17 cellular contexts compared by ENCODE assay signal in genomic region chr3:56787258-56787777, GRCh38. TPM values are rescaled to one million over a fixed set of nuclear protein-coding genes. Genes with fewer than 3 reads are reported as not detected.
DNase-seq lines count a peak whose midpoint lies in the region; ATAC-seq, FAIRE-seq and TF ChIP-seq lines count a peak whose summit lies in the region.
"Had no signal": no experiment of that assay in that cellular context is flagged by ENCODE, and none has a peak within 500 bp of the region (broad histone marks: within the 10 kb centered on the region; RNA-seq: fewer than 3 reads in every experiment).

No MANE protein-coding gene starts in this region.

- TF ChIP-seq CTCF in progenitor cell of endocrine pancreas (IDR thresholded peaks at IDR 0.05; ENCODE audit: unreplicated experiment) (no peak), HepG2 (CRISPR knock-in tag; IDR thresholded peaks at IDR 0.05) (no peak)

- FAIRE-seq in HepG2 (lab: Jason Lieb, UNC) = no peak
- FAIRE-seq: A549, GM12878 had no signal

- H3K79me2 ChIP-seq in HepG2 (ENCODE audit: insufficient read depth, low read length) = peaks cover 59% of the 10 kb centered on the region

- H3K36me3 ChIP-seq in KOPT-K1 (ENCODE audit: insufficient read depth, low read length) = 0 out of 2 replicates have a peak, but pooled peaks cover 6% of the 10 kb centered on the region
- peaks cover 0 to 1% of the 10 kb centered on the region in 2 experiments; a peak in 2 of 5 replicates for H3K36me3 ChIP-seq in HepG2 (replicated peaks in 1 of 2; ENCODE audit: control insufficient read depth in 1 of 2, insufficient read depth in 2 of 2, low read length in 2 of 2)
- H3K36me3 ChIP-seq: HAP-1, tibial nerve had no signal

- peak overlapping the region; percentile 87 for H3K27ac ChIP-seq in KOPT-K1 (ENCODE audit: low read depth, low read length, poor library complexity, severe bottlenecking)
- no peak overlapping the region for H3K27ac ChIP-seq in HepG2 (ENCODE audit: extremely low read length, insufficient read depth, low read length)
- H3K27ac ChIP-seq: A549 had no signal

- POLR2A ChIA-PET in HepG2 (lab: Yijun Ruan, JAX) = interaction anchor here (2.6 kb wide), 1 partner anchor 13 kb away, joined by 8 read pairs; no protein-coding TSS in a partner anchor

- no peaks in the 10 kb centered on the region for H3K9me3 ChIP-seq in KOPT-K1 (ENCODE audit: insufficient read depth, low read length, poor library complexity, severe bottlenecking)
- H3K9me3 ChIP-seq in HepG2 (ENCODE audit: low read length) = no peaks in the 10 kb centered on the region
- H3K9me3 ChIP-seq: A549, HAP-1, tibial nerve had no signal

- H3K27ac Mint-ChIP-seq in activated naive CD8-positive, alpha-beta T cell treated with anti-CD3 and anti-CD28 coated beads for 36 hours = peak overlapping the region; percentile 96
- peak overlapping the region; percentile 59 for H3K27ac Mint-ChIP-seq in progenitor cell of endocrine pancreas

- ATAC-seq in HepG2 (no peak), HG02588 (IDR thresholded peaks at IDR 0.05; ENCODE audit: unreplicated experiment) (no peak)
- ATAC-seq: A549 had no signal

- peaks cover 65% of the 10 kb centered on the region for H3K36me3 Mint-ChIP-seq in activated naive CD8-positive, alpha-beta T cell treated with anti-CD3 and anti-CD28 coated beads for 36 hours
- peaks cover 7% of the 10 kb centered on the region for H3K36me3 Mint-ChIP-seq in progenitor cell of endocrine pancreas (ENCODE audit: insufficient read depth)

- H3K4me3 ChIP-seq in HepG2 (replicated peaks in 1 of 3; ENCODE audit: insufficient read depth in 1 of 3, low read depth in 2 of 3, low read length in 3 of 3) = no peak overlapping the region
- H3K4me3 ChIP-seq: A549, GM12878, HAP-1, tibial nerve had no signal

- CTCF ChIA-PET in HepG2 (lab: Yijun Ruan, JAX; ENCODE audit: low intra/inter-chr PET ratio, low total read pairs) = no interaction called here

- no peak overlapping the region for H3K4me2 ChIP-seq in HepG2 (ENCODE audit: low read depth, low read length)
- H3K4me2 ChIP-seq: A549 had no signal

- peaks cover 98% of the 10 kb centered on the region for H3K4me1 Mint-ChIP-seq in activated naive CD8-positive, alpha-beta T cell treated with anti-CD3 and anti-CD28 coated beads for 36 hours
- H3K4me1 Mint-ChIP-seq in progenitor cell of endocrine pancreas (ENCODE audit: low read depth) = peaks cover 74% of the 10 kb centered on the region

- TF ChIP-seq EP300 in HepG2 (IDR thresholded peaks at IDR 0.05; ENCODE audit: low read depth in 2 of 2, low read length in 2 of 2) (no peak), HepG2 (CRISPR knock-in tag; IDR thresholded peaks at IDR 0.05; ENCODE audit: borderline replicate concordance) (no peak)

- no peaks in the 10 kb centered on the region for H4K20me1 ChIP-seq in HepG2 (ENCODE audit: insufficient read depth, low read length)

- no peak overlapping the region for H3K9ac ChIP-seq in HepG2 (ENCODE audit: insufficient read depth, low read depth, low read length)

- H3K9me3 Mint-ChIP-seq in activated naive CD8-positive, alpha-beta T cell treated with anti-CD3 and anti-CD28 coated beads for 36 hours = no peaks in the 10 kb centered on the region
- H3K9me3 Mint-ChIP-seq in progenitor cell of endocrine pancreas (ENCODE audit: low read depth) = no peaks in the 10 kb centered on the region

- H3K27me3 ChIP-seq in HepG2 (ENCODE audit: control insufficient read depth in 1 of 2, insufficient read depth in 2 of 2, low read length in 2 of 2) = no peaks in the 10 kb centered on the region
- H3K27me3 ChIP-seq: tibial nerve had no signal

- BruUV-seq in HepG2 (replicated peaks; lab: Mats Ljungman, UMichigan) = no TSS peak

- H3K27me3 Mint-ChIP-seq in activated naive CD8-positive, alpha-beta T cell treated with anti-CD3 and anti-CD28 coated beads for 36 hours = no peaks in the 10 kb centered on the region
- no peaks in the 10 kb centered on the region for H3K27me3 Mint-ChIP-seq in progenitor cell of endocrine pancreas

- H3K4me3 Mint-ChIP-seq in activated naive CD8-positive, alpha-beta T cell treated with anti-CD3 and anti-CD28 coated beads for 36 hours = peak overlapping the region; percentile 7
- H3K4me3 Mint-ChIP-seq in progenitor cell of endocrine pancreas (ENCODE audit: low read depth) = no peak overlapping the region

- no peak for TF ChIP-seq POLR2A in HepG2 (IDR thresholded peaks at IDR 0.05; ENCODE audit: insufficient read depth in 1 of 2, low read depth in 2 of 2, low read length in 2 of 2)

- in situ Hi-C loops in HepG2 (cut with HindIII; ENCODE audit: extremely low pct_ligation_motif_present, low pct_unique_long_range_greater_than_20kb) = no loop called here

- H3K4me1 ChIP-seq in HepG2 (ENCODE audit: insufficient read depth, low read length) = peaks cover 73% of the 10 kb centered on the region

- intact Hi-C loops in HepG2 (cut with micrococcal nuclease; ENCODE audit: unreplicated experiment) = no loop called here

- no peak overlapping the region for H2AFZ ChIP-seq in HepG2 (ENCODE audit: low read length)

- 90% methylated on average over 9 of the region's 9 CpGs for WGBS in HepG2 (ENCODE audit: low lambda C conversion rate)

- no peak for TF ChIP-seq RAD21 in HepG2 (CRISPR knock-in tag; IDR thresholded peaks at IDR 0.05)

- DNase-seq in NCI-H1417 (lab: John Stamatoyannopoulos, UW) = peak; percentile 10 to 69 (median 26)
- no peak for DNase-seq in NCI-H1417 treated with DMSO at 0.1 percent for 48 hours (lab: John Stamatoyannopoulos, UW)
- DNase-seq in activated naive CD8-positive, alpha-beta T cell treated with anti-CD3 and anti-CD28 coated beads for 36 hours = no peak
- DNase-seq in progenitor cell of endocrine pancreas (ENCODE audit: low spot score, unreplicated experiment) = no peak
- DNase-seq in HepG2 (ENCODE audit: low spot score) = no peak
- no peak for DNase-seq in iPS-NIHi7 (ENCODE audit: extremely low spot score)
- DNase-seq: caudate nucleus, DMS153, midbrain, NCI-H2029, RPMI8226 had no signal

TF ChIP-seq in HepG2, 621 proteins besides CTCF, POLR2A, EP300 and RAD21 (continues in another document):
- TF ChIP-seq ZNF432 (CRISPR knock-in tag; IDR thresholded peaks at IDR 0.05; ENCODE audit: borderline replicate concordance) (no peak), MLX (CRISPR knock-in tag; IDR thresholded peaks at IDR 0.05) (no peak), ZNF20 (CRISPR knock-in tag; IDR thresholded peaks at IDR 0.05) (no peak), SIX4 (CRISPR knock-in tag; IDR thresholded peaks at IDR 0.05) (no peak), SRSF9 (IDR thresholded peaks at IDR 0.05; ENCODE audit: borderline replicate concordance, insufficient read depth, low read depth, low read length, poor library complexity, severe bottlenecking) (no peak), ZSCAN31 (CRISPR knock-in tag; IDR thresholded peaks at IDR 0.05; ENCODE audit: low read depth) (no peak)
- TF ChIP-seq, protein P1, sequence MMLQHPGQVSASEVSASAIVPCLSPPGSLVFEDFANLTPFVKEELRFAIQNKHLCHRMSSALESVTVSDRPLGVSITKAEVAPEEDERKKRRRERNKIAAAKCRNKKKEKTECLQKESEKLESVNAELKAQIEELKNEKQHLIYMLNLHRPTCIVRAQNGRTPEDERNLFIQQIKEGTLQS (CRISPR knock-in tag; IDR thresholded peaks at IDR 0.05) = no peak

RNA-seq across cellular contexts. Expression of gene ARHGEF3, which starts 14.4 kb away (rescaled TPM):
- total RNA-seq in activated naive CD8-positive, alpha-beta T cell treated with anti-CD3 and anti-CD28 coated beads for 36 hours = 10 to 100 TPM; 81.2 to 88.2 TPM
- total RNA-seq in progenitor cell of endocrine pancreas (60.4 and 72.2 TPM in 2 replicates), HepG2 (2016; rRNA removed; fragmentation: Illumina TruSeq; extraction: Trizol) (23.1 and 32.8 TPM in 2 replicates)
- total RNA-seq in HepG2 (2016; cell fraction: cytosol; rRNA removed; fragmentation: Illumina TruSeq; extraction: Trizol; ENCODE audit: low read depth) = 4.0 TPM in 2 replicates
- total RNA-seq in HepG2 (2016; cell fraction: insoluble cytoplasmic fraction; rRNA removed; fragmentation: Illumina TruSeq; extraction: Trizol) = 21.8 and 28.1 TPM in 2 replicates
- total RNA-seq in HepG2 (2016; cell fraction: membrane; rRNA removed; fragmentation: Illumina TruSeq; extraction: Trizol) = 17.0 and 18.1 TPM in 2 replicates
- total RNA-seq in HepG2 (2016; cell fraction: nucleus; rRNA removed; fragmentation: Illumina TruSeq; extraction: Trizol) = 24.9 and 26.4 TPM in 2 replicates
- 10.3 and 14.8 TPM in 2 replicates for polyA plus RNA-seq in HepG2 (2011; rRNA removed)
- polyA plus RNA-seq in HepG2 (2011; cell fraction: cytosol; rRNA removed) = 9.2 and 9.4 TPM in 2 replicates
- polyA plus RNA-seq in HepG2 (2011; cell fraction: nucleus; rRNA removed) = 10.3 and 12.6 TPM in 2 replicates
- polyA plus RNA-seq in HepG2 (2012) = 9.0 and 10.3 TPM in 2 replicates
- polyA plus RNA-seq in HepG2 (2016; cell fraction: cytosol; fragmentation: Illumina TruSeq; extraction: Trizol; ENCODE audit: low read depth) = 2.0 and 2.2 TPM in 2 replicates
- 29.1 and 30.2 TPM in 2 replicates for polyA plus RNA-seq in HepG2 (2016; cell fraction: insoluble cytoplasmic fraction; fragmentation: Illumina TruSeq; extraction: Trizol; ENCODE audit: low read depth)
- polyA plus RNA-seq in HepG2 (2016; cell fraction: membrane; fragmentation: Illumina TruSeq; extraction: Trizol; ENCODE audit: low read depth) = 7.6 and 8.1 TPM in 2 replicates
- 19.5 and 19.8 TPM in 2 replicates for polyA plus RNA-seq in HepG2 (2016; cell fraction: nucleus; fragmentation: Illumina TruSeq; extraction: Trizol; ENCODE audit: insufficient read depth, low read depth)
- 11.4 and 21.5 TPM in 2 replicates for polyA minus RNA-seq in HepG2 (2011; rRNA and poly(A)+ RNA removed; ENCODE audit: low replicate concordance)
- 14.4 and 17.7 TPM in 2 replicates for polyA minus RNA-seq in HepG2 (2011; cell fraction: cytosol; rRNA and poly(A)+ RNA removed)
- polyA minus RNA-seq in HepG2 (2011; cell fraction: nucleus; rRNA and poly(A)+ RNA removed) = 21.6 and 31.8 TPM in 2 replicates

Comparison
In these comparisons a context has a peak if more than half of its experiments do, and no peak if none do; other contexts are left out.
1. DNase-seq: peak in NCI-H1417 (3 of 3); none in NCI-H1417 treated with DMSO at 0.1 percent for 48 hours (single experiment), activated naive CD8-positive, alpha-beta T cell treated with anti-CD3 and anti-CD28 coated beads for 36 hours (single experiment), progenitor cell of endocrine pancreas (single experiment), HepG2 (single experiment) and iPS-NIHi7 (single experiment).